In the genomic region with DNA sequence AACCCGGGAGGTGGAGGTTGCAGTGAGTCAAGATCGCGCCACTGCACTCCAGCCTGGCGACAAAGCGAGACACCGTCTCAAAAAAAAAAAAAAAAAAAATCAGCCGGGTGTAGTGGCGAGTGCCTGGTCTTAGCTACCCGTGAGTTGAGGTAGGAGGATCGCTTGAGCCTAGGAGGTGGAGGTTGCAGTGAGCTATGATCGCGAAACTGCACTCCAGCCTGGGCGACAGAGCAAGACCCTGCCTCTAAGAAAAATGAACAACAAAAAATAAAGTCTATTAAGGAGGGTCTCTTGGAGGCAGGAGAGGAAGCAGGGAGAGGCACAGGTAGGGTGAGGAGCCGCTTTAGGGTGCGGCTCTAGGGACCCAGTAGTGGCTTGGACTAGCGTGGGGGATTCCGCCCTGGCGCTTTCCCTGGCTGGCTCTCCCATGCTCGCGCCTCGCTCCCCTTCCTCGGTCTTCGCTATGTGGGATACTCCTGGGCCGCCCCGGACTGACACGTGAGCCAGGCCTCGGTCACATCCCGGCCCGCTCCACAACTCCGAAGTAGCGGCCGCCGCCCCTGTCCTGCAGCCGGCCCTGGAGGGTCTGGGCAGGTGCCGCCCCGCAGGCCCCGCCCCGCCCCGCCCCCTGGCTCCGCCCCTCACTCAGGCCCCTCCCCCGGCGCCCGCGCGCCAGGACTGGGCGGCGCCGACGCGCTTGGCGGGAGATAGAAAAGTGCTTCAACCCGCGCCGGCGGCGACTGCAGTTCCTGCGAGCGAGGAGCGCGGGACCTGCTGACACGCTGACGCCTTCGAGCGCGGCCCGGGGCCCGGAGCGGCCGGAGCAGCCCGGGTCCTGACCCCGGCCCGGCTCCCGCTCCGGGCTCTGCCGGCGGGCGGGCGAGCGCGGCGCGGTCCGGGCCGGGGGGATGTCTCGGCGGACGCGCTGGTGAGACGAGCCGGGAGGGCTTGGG, we compare ENCODE assay signal across 8 cellular contexts. TPM values are rescaled to one million over a fixed set of nuclear protein-coding genes. Genes with fewer than 3 reads are reported as not detected.
DNase-seq lines count a peak whose midpoint lies in the region; ATAC-seq and TF ChIP-seq lines count a peak whose summit lies in the region.

Gene MYBL2, plus strand, starts transcription at position 739 of the 953 bp plus-strand sequence. Its CDS starts 170 bp downstream, at position 909.

- in situ Hi-C loops in transverse colon (cut with MboI; ENCODE audit: low pct_ligation_motif_present in 1 of 4, low pct_unique_long_range_greater_than_20kb in 1 of 4, low sequenced_read_pairs in 3 of 4): no loop called here

- peak within 1 kb of the TSS; percentile 32 for H3K4me3 ChIP-seq in CD8-positive, alpha-beta T cell (ENCODE audit: low read depth, low read length)
- peak within 1 kb of the TSS; percentile 64 for H3K4me3 ChIP-seq in epithelial cell of proximal tubule (ENCODE audit: low read depth, low read length)
- peak within 1 kb of the TSS; percentile 8 to 53 (median 40) for H3K4me3 ChIP-seq in transverse colon

- no peak for TF ChIP-seq CTCF in CD8-positive, alpha-beta T cell (IDR thresholded peaks at IDR 0.05)
- TF ChIP-seq CTCF in epithelial cell of proximal tubule (conservative IDR thresholded peaks at IDR 0.05; ENCODE audit: low read depth, low read length) (no peak), nephron (IDR thresholded peaks at IDR 0.05; ENCODE audit: unreplicated experiment in 3 of 3) (no peak), transverse colon (IDR thresholded peaks at IDR 0.05) (no peak)

- H3K9me3 Mint-ChIP-seq in CD8-positive, alpha-beta T cell: no peaks in the 10 kb centered on the region
- H3K9me3 Mint-ChIP-seq in activated CD8-positive, alpha-beta memory T cell treated with anti-CD3 and anti-CD28 coated beads, Interleukin-2, amount 10 ng/mL, durations not matched to agents 7 days and 5 days (ENCODE audit: low read depth): no peaks in the 10 kb centered on the region
- H3K9me3 Mint-ChIP-seq in nephron: no peaks in the 10 kb centered on the region

- POLR2A ChIA-PET in CD8-positive, alpha-beta T cell (lab: Charles Lee): no interaction called here

- intact Hi-C loops in CD8-positive, alpha-beta T cell (cut with DNase I, micrococcal nuclease): loop anchor here (1.0 to 10.0 kb wide), 4 partner anchors 76 to 408 kb away; partner anchors contain the start of genes IFT52 (in 2 of the 2) and SRSF6 (in 1 of the 2)
- intact Hi-C loops in transverse colon (cut with DNase I; ENCODE audit: low total_unique reads): no loop called here

- H3K27me3 Mint-ChIP-seq in CD8-positive, alpha-beta T cell (ENCODE audit: low read depth): peaks cover 22% of the 10 kb centered on the region
- H3K27me3 Mint-ChIP-seq in activated CD8-positive, alpha-beta memory T cell treated with anti-CD3 and anti-CD28 coated beads, Interleukin-2, amount 10 ng/mL, durations not matched to agents 7 days and 5 days: peaks cover 14% of the 10 kb centered on the region
- peaks cover 22% of the 10 kb centered on the region for H3K27me3 Mint-ChIP-seq in nephron (ENCODE audit: low read depth)

- H3K36me3 ChIP-seq in CD8-positive, alpha-beta T cell (ENCODE audit: insufficient read depth, low read length): no peaks in the 10 kb centered on the region
- H3K36me3 ChIP-seq in transverse colon: no peaks in the 10 kb centered on the region

- ATAC-seq in CD8-positive, alpha-beta T cell: peak; percentile 97
- ATAC-seq in GM19324 (IDR thresholded peaks at IDR 0.05; ENCODE audit: low FRiP score, unreplicated experiment) (peak; percentile 65), HG03469 (IDR thresholded peaks at IDR 0.05; ENCODE audit: unreplicated experiment) (peak; percentile 49)
- peak; percentile 94 for ATAC-seq in activated CD8-positive, alpha-beta memory T cell treated with anti-CD3 and anti-CD28 coated beads, Interleukin-2, amount 10 ng/mL, durations not matched to agents 7 days and 5 days

- H3K4me1 ChIP-seq in CD8-positive, alpha-beta T cell (ENCODE audit: insufficient read depth, low read length): peaks cover 8% of the 10 kb centered on the region
- peaks cover 0 to 24% (median 18%) of the 10 kb centered on the region in 4 donors for H3K4me1 ChIP-seq in transverse colon

- peak; percentile 49 to 73 (median 64) for DNase-seq in CD8-positive, alpha-beta T cell
- DNase-seq in NOMO-1 treated with dmso at 0.1 percent for 144 hours (lab: John Stamatoyannopoulos, UW; ENCODE audit: unreplicated experiment) (peak; percentile 34), epithelial cell of proximal tubule (ENCODE audit: low read depth) (no peak), transverse colon (peak; percentile 67)
- DNase-seq in activated CD8-positive, alpha-beta memory T cell treated with anti-CD3 and anti-CD28 coated beads, Interleukin-2, amount 10 ng/mL, durations not matched to agents 7 days and 5 days: peak; percentile 78

- WGBS in transverse colon (ENCODE audit: low coverage in 1 of 2), 2 donors: 24 to 36% methylated on average over 4 to 23 of the region's 90 CpGs

- TF ChIP-seq POLR2A in transverse colon (IDR thresholded peaks at IDR 0.05): no peak

- no peak within 1 kb of the TSS for H3K27ac ChIP-seq in CD8-positive, alpha-beta T cell (ENCODE audit: low read depth, low read length)
- H3K27ac ChIP-seq in transverse colon: peak within 1 kb of the TSS in 2 of 4 donors; percentile 56 to 63

- H3K36me3 Mint-ChIP-seq in CD8-positive, alpha-beta T cell: no peaks in the 10 kb centered on the region
- H3K36me3 Mint-ChIP-seq in activated CD8-positive, alpha-beta memory T cell treated with anti-CD3 and anti-CD28 coated beads, Interleukin-2, amount 10 ng/mL, durations not matched to agents 7 days and 5 days: peaks cover 9% of the 10 kb centered on the region
- H3K36me3 Mint-ChIP-seq in nephron (ENCODE audit: low read depth): no peaks in the 10 kb centered on the region

- H3K27me3 ChIP-seq in CD8-positive, alpha-beta T cell (ENCODE audit: insufficient read depth, low read length): peaks cover 10% of the 10 kb centered on the region
- peaks cover 31% of the 10 kb centered on the region for H3K27me3 ChIP-seq in transverse colon

- peaks cover 2% of the 10 kb centered on the region for H3K4me1 Mint-ChIP-seq in CD8-positive, alpha-beta T cell (ENCODE audit: low read depth)
- H3K4me1 Mint-ChIP-seq in activated CD8-positive, alpha-beta memory T cell treated with anti-CD3 and anti-CD28 coated beads, Interleukin-2, amount 10 ng/mL, durations not matched to agents 7 days and 5 days: peaks cover 20% of the 10 kb centered on the region
- no peaks in the 10 kb centered on the region for H3K4me1 Mint-ChIP-seq in nephron

- H3K9me3 ChIP-seq in CD8-positive, alpha-beta T cell (ENCODE audit: low read length): no peaks in the 10 kb centered on the region
- H3K9me3 ChIP-seq in transverse colon: no peaks in the 10 kb centered on the region

- H3K4me3 Mint-ChIP-seq in CD8-positive, alpha-beta T cell: peak within 1 kb of the TSS; percentile 54
- H3K4me3 Mint-ChIP-seq in activated CD8-positive, alpha-beta memory T cell treated with anti-CD3 and anti-CD28 coated beads, Interleukin-2, amount 10 ng/mL, durations not matched to agents 7 days and 5 days: peak within 1 kb of the TSS; percentile 76
- peak within 1 kb of the TSS; percentile 72 to 74 (median 72) for H3K4me3 Mint-ChIP-seq in nephron

- no peak for TF ChIP-seq EP300 in transverse colon (IDR thresholded peaks at IDR 0.05; ENCODE audit: low read depth)

- H3K27ac Mint-ChIP-seq in CD8-positive, alpha-beta T cell: no peak within 1 kb of the TSS
- H3K27ac Mint-ChIP-seq in activated CD8-positive, alpha-beta memory T cell treated with anti-CD3 and anti-CD28 coated beads, Interleukin-2, amount 10 ng/mL, durations not matched to agents 7 days and 5 days: peak within 1 kb of the TSS; percentile 71
- no peak within 1 kb of the TSS for H3K27ac Mint-ChIP-seq in nephron

- CTCF ChIA-PET in CD8-positive, alpha-beta T cell (lab: Charles Lee): no interaction called here
- CTCF ChIA-PET in activated CD8-positive, alpha-beta memory T cell treated with anti-CD3 and anti-CD28 coated beads, Interleukin-2, amount 10 ng/mL, durations not matched to agents 7 days and 5 days (lab: Charles Lee): interaction anchor here (1.0 kb wide), 1 partner anchor 128 kb away, joined by 3 read pairs; no protein-coding TSS in a partner anchor

RNA-seq across cellular contexts. Expression of gene MYBL2, which starts in this region (rescaled TPM):
- total RNA-seq in CD8-positive, alpha-beta T cell: 1 to 10 TPM in 1 of 2 experiments, under 1 TPM in 1; 0.49 to 1.1 TPM
- total RNA-seq in activated CD8-positive, alpha-beta memory T cell treated with anti-CD3 and anti-CD28 coated beads, Interleukin-2, amount 10 ng/mL, durations not matched to agents 7 days and 5 days: 100 to 1,000 TPM; 114 to 118 TPM
- 77.0 and 183 TPM in 2 replicates for total RNA-seq in epithelial cell of proximal tubule
- 100 to 1,000 TPM in 1 of 4 donors, 1 to 10 TPM in 3; 1.1 to 134 (median 2.2) TPM for total RNA-seq in transverse colon
